Comparison of ENCODE assay signal across 1 cellular context in genomic region chr17:10429416-10430045, GRCh38.
TF ChIP-seq lines count a peak whose summit lies in the region.

No MANE protein-coding gene starts in this region.

TF ChIP-seq in GM23338, 12 proteins besides CTCF, POLR2A, EP300 and RAD21:
- no peak for TF ChIP-seq JUNB (IDR thresholded peaks at IDR 0.05; ENCODE audit: unreplicated experiment)
- TF ChIP-seq REST (IDR thresholded peaks at IDR 0.05; ENCODE audit: unreplicated experiment) = no peak
- TF ChIP-seq NANOG (IDR thresholded peaks at IDR 0.05; ENCODE audit: borderline replicate concordance) = no peak
- no peak for TF ChIP-seq ETS1 (IDR thresholded peaks at IDR 0.05)
- TF ChIP-seq STAT1 (IDR thresholded peaks at IDR 0.05; ENCODE audit: unreplicated experiment) = no peak
- no peak for TF ChIP-seq EZH2phosphoT487 (IDR thresholded peaks at IDR 0.05; ENCODE audit: unreplicated experiment)
